Comparison of ENCODE assay signal across 1 cellular context in genomic region chr1:1748686-1749321, GRCh38.
TF ChIP-seq lines count a peak whose summit lies in the region.

No MANE protein-coding gene starts in this region.

TF ChIP-seq in HepG2, 621 proteins besides CTCF, POLR2A, EP300 and RAD21 (continues in another document):
- TF ChIP-seq ARHGAP35 (CRISPR knock-in tag; IDR thresholded peaks at IDR 0.05; ENCODE audit: borderline replicate concordance) (0 out of 2 replicates have a peak, but pooled peaks have one; percentile 68), NFYC (CRISPR knock-in tag; IDR thresholded peaks at IDR 0.05) (no peak), PHF20 (CRISPR knock-in tag; IDR thresholded peaks at IDR 0.05) (peak; percentile 36; the same call in 1 of the 2 replicates), FIP1L1 (IDR thresholded peaks at IDR 0.05; ENCODE audit: borderline replicate concordance, insufficient read depth, low read depth, low read length) (no peak), CSRNP2 (CRISPR knock-in tag; conservative IDR thresholded peaks at IDR 0.05; ENCODE audit: low read depth) (no peak), ZNF441 (CRISPR knock-in tag; IDR thresholded peaks at IDR 0.05; ENCODE audit: borderline replicate concordance) (0 out of 2 replicates have a peak, but pooled peaks have one; percentile 25), NCOR1 (IDR thresholded peaks at IDR 0.05; ENCODE audit: borderline replicate concordance, low read length) (no peak), SMARCE1 (IDR thresholded peaks at IDR 0.05; ENCODE audit: borderline replicate concordance) (no peak), CAMTA2 (CRISPR knock-in tag; IDR thresholded peaks at IDR 0.05; ENCODE audit: borderline replicate concordance) (no peak), ZFP41 (CRISPR knock-in tag; IDR thresholded peaks at IDR 0.05; ENCODE audit: borderline replicate concordance) (no peak), ZNF709 (CRISPR knock-in tag; IDR thresholded peaks at IDR 0.05) (no peak), FOXO4 (CRISPR knock-in tag; conservative IDR thresholded peaks at IDR 0.05) (no peak), REXO4 (CRISPR knock-in tag; IDR thresholded peaks at IDR 0.05; ENCODE audit: borderline replicate concordance) (no peak), SIX1 (CRISPR knock-in tag; IDR thresholded peaks at IDR 0.05; ENCODE audit: borderline replicate concordance) (no peak), THYN1 (CRISPR knock-in tag; IDR thresholded peaks at IDR 0.05; ENCODE audit: borderline replicate concordance, low read depth) (no peak), PAF1 (CRISPR knock-in tag; IDR thresholded peaks at IDR 0.05) (no peak), HHEX (CRISPR knock-in tag; IDR thresholded peaks at IDR 0.05) (no peak), ZNF792 (CRISPR knock-in tag; IDR thresholded peaks at IDR 0.05) (no peak), ZNF781 (CRISPR knock-in tag; IDR thresholded peaks at IDR 0.05; ENCODE audit: borderline replicate concordance, not compliant biosample characterization) (no peak), RAD51 (IDR thresholded peaks at IDR 0.05; ENCODE audit: borderline replicate concordance) (no peak), PCBP2 (optimal IDR thresholded peaks at IDR 0.05; ENCODE audit: low read depth, low read length, poor library complexity, severe bottlenecking) (no peak), HNRNPL (IDR thresholded peaks at IDR 0.05; ENCODE audit: low read depth, low read length) (no peak), RELA (CRISPR knock-in tag; IDR thresholded peaks at IDR 0.05) (no peak), MNT (IDR thresholded peaks at IDR 0.05) (no peak), ZNF329 (CRISPR knock-in tag; IDR thresholded peaks at IDR 0.05; ENCODE audit: low read depth) (no peak), ZNF670 (CRISPR knock-in tag; IDR thresholded peaks at IDR 0.05; ENCODE audit: borderline replicate concordance) (no peak), KDM6A (CRISPR knock-in tag; IDR thresholded peaks at IDR 0.05; ENCODE audit: low read depth) (no peak), IKZF5 (CRISPR knock-in tag; IDR thresholded peaks at IDR 0.05) (peak; percentile 53; the same call in 1 of the 2 replicates), ZSCAN22 (CRISPR knock-in tag; IDR thresholded peaks at IDR 0.05) (no peak), ZNF414 (CRISPR knock-in tag; IDR thresholded peaks at IDR 0.05) (no peak), SIN3A (IDR thresholded peaks at IDR 0.05; ENCODE audit: borderline replicate concordance, low read depth, low read length) (0 out of 2 replicates have a peak, but pooled peaks have one; percentile 48), SNAI1 (CRISPR knock-in tag; IDR thresholded peaks at IDR 0.05; ENCODE audit: borderline replicate concordance) (no peak), SP140L (CRISPR knock-in tag; IDR thresholded peaks at IDR 0.05; ENCODE audit: borderline replicate concordance) (no peak), HMGXB3 (CRISPR knock-in tag; IDR thresholded peaks at IDR 0.05; ENCODE audit: borderline replicate concordance) (0 out of 2 replicates have a peak, but pooled peaks have one; percentile 55), ZNF580 (CRISPR knock-in tag; IDR thresholded peaks at IDR 0.05; ENCODE audit: borderline replicate concordance, low read depth) (peak; percentile 24; the same call in 1 of the 2 replicates), ZNF784 (CRISPR knock-in tag; IDR thresholded peaks at IDR 0.05; ENCODE audit: borderline replicate concordance) (no peak), HNRNPUL1 (IDR thresholded peaks at IDR 0.05; ENCODE audit: low read depth, low read length) (no peak), AHDC1 (CRISPR knock-in tag; IDR thresholded peaks at IDR 0.05; ENCODE audit: borderline replicate concordance) (no peak), ZSCAN25 (CRISPR knock-in tag; IDR thresholded peaks at IDR 0.05) (no peak), ZNF136 (CRISPR knock-in tag; IDR thresholded peaks at IDR 0.05; ENCODE audit: low read depth) (no peak), HNF1B (CRISPR knock-in tag; IDR thresholded peaks at IDR 0.05) (peak; percentile 52; the same call in 1 of the 2 replicates), GTF2F1 (IDR thresholded peaks at IDR 0.05; ENCODE audit: low read length) (no peak), HDAC2 (CRISPR knock-in tag; IDR thresholded peaks at IDR 0.05) (no peak), SPEN (CRISPR knock-in tag; IDR thresholded peaks at IDR 0.05; ENCODE audit: low read depth) (no peak), ZNF605 (CRISPR knock-in tag; IDR thresholded peaks at IDR 0.05) (no peak)
